In genomic region chr10:123535386-123535785, GRCh38 we compare ENCODE assay signal across 15 cellular contexts.
A peak's percentile ranks its signal among the peaks of the same experiment; 100 is the strongest.
DNase-seq lines count a peak whose midpoint lies in the region; ATAC-seq and TF ChIP-seq lines count a peak whose summit lies in the region.
"Had no signal": no experiment of that assay in that cellular context is flagged by ENCODE, and none has a peak within 500 bp of the region (broad histone marks: within the 10 kb centered on the region; RNA-seq: fewer than 3 reads in every experiment).

No MANE protein-coding gene starts in this region.

- intact Hi-C loops in testis (cut with DNase I; ENCODE audit: low total_unique reads): no loop called here

- no peak overlapping the region for H3K4ac ChIP-seq in neuronal stem cell (ENCODE audit: low read length)

- H3K79me1 ChIP-seq in neuronal stem cell (ENCODE audit: low read depth, low read length): no peaks in the 10 kb centered on the region

- H3K4me1 ChIP-seq in BLaER1 treated with 17β-estradiol and CSF1 and Interleukin-3, amounts not matched to agents 10 nM and 100 nM: peaks cover 65 to 98% (median 87%) of the 10 kb centered on the region in 10 experiments
- H3K4me1 ChIP-seq in endodermal cell (ENCODE audit: control insufficient read depth, insufficient read depth, low read length) (no peaks in the 10 kb centered on the region), neuronal stem cell (ENCODE audit: control insufficient read depth in 2 of 2, insufficient read depth in 1 of 2, low read depth in 1 of 2, low read length in 2 of 2) (no peaks in the 10 kb centered on the region), testis (no peaks in the 10 kb centered on the region)
- H3K4me1 ChIP-seq: BE2C, HAP-1 had no signal

- no peak overlapping the region for H4K91ac ChIP-seq in neuronal stem cell (ENCODE audit: low read depth, low read length, poor library complexity)

- no peak overlapping the region for H3K4me3 ChIP-seq in BLaER1 treated with 17β-estradiol and CSF1 and Interleukin-3, amounts not matched to agents 10 nM and 100 nM
- H3K4me3 ChIP-seq in endodermal cell (ENCODE audit: low read length) (no peak overlapping the region), neuronal stem cell (ENCODE audit: low read length in 2 of 2) (no peak overlapping the region), testis (no peak overlapping the region)
- H3K4me3 ChIP-seq: HAP-1 had no signal

- peaks cover 0 to 4% (median 0%) of the 10 kb centered on the region in 11 experiments; a peak in 1 of 22 replicates for H3K27me3 ChIP-seq in BLaER1 treated with 17β-estradiol and CSF1 and Interleukin-3, amounts not matched to agents 10 nM and 100 nM
- H3K27me3 ChIP-seq in endodermal cell (ENCODE audit: control insufficient read depth, insufficient read depth, low read length, poor library complexity, severe bottlenecking): no peaks in the 10 kb centered on the region
- no peaks in the 10 kb centered on the region for H3K27me3 ChIP-seq in neuronal stem cell (ENCODE audit: control insufficient read depth in 3 of 3, insufficient read depth in 3 of 3, low read depth in 1 of 3, low read length in 3 of 3)
- no peaks in the 10 kb centered on the region for H3K27me3 ChIP-seq in testis

- H2BK120ac ChIP-seq in neuronal stem cell (ENCODE audit: low read depth, low read length): no peak overlapping the region

- no peak for ATAC-seq in GM18502 (IDR thresholded peaks at IDR 0.05; ENCODE audit: poor library complexity, unreplicated experiment)
- ATAC-seq: HepG2 had no signal

- peaks cover 0 to 15% (median 5%) of the 10 kb centered on the region in 11 experiments; a peak in 7 of 22 replicates for H3K36me3 ChIP-seq in BLaER1 treated with 17β-estradiol and CSF1 and Interleukin-3, amounts not matched to agents 10 nM and 100 nM
- H3K36me3 ChIP-seq in endodermal cell (ENCODE audit: control insufficient read depth, insufficient read depth, low read length): no peaks in the 10 kb centered on the region
- H3K36me3 ChIP-seq in neuronal stem cell (replicated peaks in 1 of 2; ENCODE audit: control insufficient read depth in 2 of 2, insufficient read depth in 2 of 2, low read length in 2 of 2): no peaks in the 10 kb centered on the region
- H3K36me3 ChIP-seq in testis (ENCODE audit: low read depth, missing control alignments): no peaks in the 10 kb centered on the region
- H3K36me3 ChIP-seq: BE2C, HAP-1 had no signal

- H2AFZ ChIP-seq in neuronal stem cell (ENCODE audit: low read length): no peak overlapping the region

- H2BK12ac ChIP-seq in neuronal stem cell (ENCODE audit: low read length): no peak overlapping the region

- H3K23ac ChIP-seq in neuronal stem cell (ENCODE audit: low read depth, low read length, poor library complexity): no peak overlapping the region

- TF ChIP-seq POLR2A in testis (IDR thresholded peaks at IDR 0.05): no peak

- H2BK15ac ChIP-seq in neuronal stem cell (ENCODE audit: low read length): no peak overlapping the region

- H3K4me3 Mint-ChIP-seq in endodermal cell: no peak overlapping the region
- H3K4me3 Mint-ChIP-seq: CD4-positive, alpha-beta memory T cell; IgD-negative memory B cell had no signal

- no peaks in the 10 kb centered on the region for H4K20me1 ChIP-seq in BLaER1 treated with 17β-estradiol and CSF1 and Interleukin-3, amounts not matched to agents 10 nM and 100 nM

- H3K14ac ChIP-seq in neuronal stem cell (ENCODE audit: low read length): no peak overlapping the region

- no peak overlapping the region for H4K8ac ChIP-seq in neuronal stem cell (ENCODE audit: low read depth, low read length)

- H3K27ac ChIP-seq in BLaER1 treated with 17β-estradiol and CSF1 and Interleukin-3, amounts not matched to agents 10 nM and 100 nM: peak overlapping the region in 10 of 11 experiments; percentile 37 to 97 (median 90); a peak in 20 of 22 replicates
- H3K27ac ChIP-seq in endodermal cell (ENCODE audit: low read depth, low read length): no peak overlapping the region
- no peak overlapping the region for H3K27ac ChIP-seq in neuronal stem cell (replicated peaks; ENCODE audit: low read length)
- no peak overlapping the region for H3K27ac ChIP-seq in testis

- peaks cover 6% of the 10 kb centered on the region for H3K9me3 Mint-ChIP-seq in endodermal cell

- peak overlapping the region; percentile 3 for H3K27ac Mint-ChIP-seq in endodermal cell
- H3K27ac Mint-ChIP-seq: CD4-positive, alpha-beta memory T cell; IgD-negative memory B cell had no signal

- H2BK5ac ChIP-seq in neuronal stem cell (ENCODE audit: low read length): no peak overlapping the region

- DNase-seq in endodermal cell (peak; percentile 24), neuronal stem cell (ENCODE audit: low spot score) (no peak), SW480 (ENCODE audit: low spot score) (no peak), testis (no peak)
- DNase-seq: ACHN; BE2C; CD4-positive, alpha-beta memory T cell; DMS153; DMS79; GDM1 had no signal

- peak overlapping the region in 8 of 11 experiments; percentile 71 to 89 (median 78); a peak in 15 of 22 replicates for H3K9ac ChIP-seq in BLaER1 treated with 17β-estradiol and CSF1 and Interleukin-3, amounts not matched to agents 10 nM and 100 nM
- H3K9ac ChIP-seq in endodermal cell (ENCODE audit: extremely low read depth, low read length, poor library complexity, severe bottlenecking) (no peak overlapping the region), neuronal stem cell (ENCODE audit: low read depth, low read length, poor library complexity) (peak overlapping the region; percentile 12)

- 70 to 79% methylated on average over 3 to 5 of the region's 5 CpGs for WGBS in endodermal cell (ENCODE audit: insufficient coverage in 1 of 2, insufficient read length in 1 of 2), 2 experiments
- no CpG with 5 or more reads among the region's 5 CpGs for WGBS in neuronal stem cell (ENCODE audit: extremely low coverage in 2 of 2, insufficient read length in 2 of 2, insufficient replicate concordance in 1 of 2), 2 donors
- WGBS in testis, 2 donors: 83 to 90% methylated on average over 5 of the region's 5 CpGs

- H3K18ac ChIP-seq in neuronal stem cell (ENCODE audit: low read length): no peak overlapping the region

- no peak for TF ChIP-seq CTCF in endodermal cell (conservative IDR thresholded peaks at IDR 0.05)
- TF ChIP-seq CTCF in testis (IDR thresholded peaks at IDR 0.05): no peak

- H3K4me1 Mint-ChIP-seq in endodermal cell: peaks cover 16% of the 10 kb centered on the region

- H3K9me3 ChIP-seq in BLaER1 treated with 17β-estradiol and CSF1 and Interleukin-3, amounts not matched to agents 10 nM and 100 nM (replicated peaks in 1 of 11): peaks cover 15 to 28% (median 25%) of the 10 kb centered on the region in 11 experiments
- H3K9me3 ChIP-seq in endodermal cell (ENCODE audit: control insufficient read depth, low read length) (no peaks in the 10 kb centered on the region), neuronal stem cell (replicated peaks in 1 of 2; ENCODE audit: control insufficient read depth in 2 of 2, insufficient read depth in 1 of 2, low read depth in 1 of 2, low read length in 2 of 2) (peaks cover 0 to 2% of the 10 kb centered on the region in 2 donors), testis (no peaks in the 10 kb centered on the region)
- H3K9me3 ChIP-seq: BE2C, HAP-1 had no signal

- H3K36me3 Mint-ChIP-seq in endodermal cell (ENCODE audit: low read depth): no peaks in the 10 kb centered on the region
- H3K36me3 Mint-ChIP-seq: CD4-positive, alpha-beta memory T cell had no signal

- H3K27me3 Mint-ChIP-seq in endodermal cell (ENCODE audit: insufficient read depth): no peaks in the 10 kb centered on the region

- no peak overlapping the region for H2AK5ac ChIP-seq in neuronal stem cell (ENCODE audit: low read depth, low read length)

- H3K4me2 ChIP-seq in BLaER1 treated with 17β-estradiol and CSF1 and Interleukin-3, amounts not matched to agents 10 nM and 100 nM: peak overlapping the region; percentile 85 to 98 (median 92); a peak in 21 of 22 replicates
- H3K4me2 ChIP-seq in neuronal stem cell (ENCODE audit: insufficient read depth, low read length, poor library complexity, severe bottlenecking): no peak overlapping the region

Comparison
In these comparisons a context has a peak if more than half of its experiments do, and no peak if none do; other contexts are left out.
1. H3K27ac ChIP-seq: peak in BLaER1 treated with 17β-estradiol and CSF1 and Interleukin-3, amounts not matched to agents 10 nM and 100 nM (10 of 11); none in endodermal cell (single experiment), neuronal stem cell (single experiment) and testis (0 of 2).